In the genomic region with DNA sequence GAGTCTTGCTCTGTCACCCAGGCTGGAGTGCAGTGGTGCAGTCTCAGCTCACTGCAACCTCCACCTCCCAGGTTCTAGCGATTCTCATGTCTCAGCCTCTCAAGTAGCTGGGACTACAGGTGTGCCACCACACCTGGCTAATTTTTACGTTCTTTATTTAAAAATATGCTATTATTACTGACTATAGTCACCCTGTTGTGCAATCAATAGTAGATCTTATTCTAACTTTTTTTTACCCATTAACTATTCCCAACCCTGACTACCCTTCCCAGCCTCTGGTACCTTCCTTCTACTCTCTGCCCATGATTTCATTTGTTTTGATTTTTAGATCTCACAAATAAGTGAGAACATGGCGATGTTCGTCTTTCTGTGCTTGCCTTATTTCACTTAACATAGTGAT, we compare ENCODE assay signal across 22 cellular contexts. TPM values are rescaled to one million over a fixed set of nuclear protein-coding genes. Genes with fewer than 3 reads are reported as not detected.
DNase-seq lines count a peak whose midpoint lies in the region; ATAC-seq and TF ChIP-seq lines count a peak whose summit lies in the region.
"Had no signal": no experiment of that assay in that cellular context is flagged by ENCODE, and none has a peak within 500 bp of the region (broad histone marks: within the 10 kb centered on the region; RNA-seq: fewer than 3 reads in every experiment).

No MANE protein-coding gene starts in this region.

- H3K4me3 ChIP-seq in ovary: no peak overlapping the region
- H3K4me3 ChIP-seq: gastroesophageal sphincter had no signal

- no peak for DNase-seq in T-helper 2 cell treated with Interferon-gamma antibody and Interleukin-4, amounts not matched to agents 5 μg/mL and 100 μg/mL, for 36 hours (ENCODE audit: low spot score)
- DNase-seq in T-helper 2 cell: no peak
- DNase-seq in stimulated activated naive CD8-positive, alpha-beta T cell treated with anti-CD3 and anti-CD28 coated beads, Interleukin-15, amount 100 ng/mL, for 72 hours: no peak
- no peak for DNase-seq in naive thymus-derived CD8-positive, alpha-beta T cell
- DNase-seq in T-helper 9 cell: no peak
- no peak for DNase-seq in ovary
- no peak for DNase-seq in HEK293T (ENCODE audit: extremely low spot score)
- DNase-seq: 8988T; activated CD4-positive, CD25-positive, alpha-beta regulatory T cell treated with anti-CD3 and anti-CD28 coated beads, Interleukin-2, amount 50 U/mL, for 72 hours; activated naive CD4-positive, alpha-beta T cell treated with anti-CD3 and anti-CD28 coated beads, Interleukin-2, amount 50 U/mL, for 16 hours; endodermal cell; HCEC 1CT; left ventricle myocardium superior; NCI-H187 treated with DMSO at 0.1 percent for 48 hours; SK-N-SH; small intestine; stimulated activated naive CD4-positive, alpha-beta T cell had no signal

- no peak overlapping the region for H3K27ac Mint-ChIP-seq in T-helper 2 cell treated with Interferon-gamma antibody and Interleukin-4, amounts not matched to agents 5 μg/mL and 100 μg/mL, for 36 hours
- peak overlapping the region; percentile 2 for H3K27ac Mint-ChIP-seq in stimulated activated naive CD8-positive, alpha-beta T cell treated with anti-CD3 and anti-CD28 coated beads, Interleukin-15, Interleukin-2, amounts not matched to agents 100 ng/mL and 50 ng/mL, for 24 hours
- H3K27ac Mint-ChIP-seq in stimulated activated naive CD8-positive, alpha-beta T cell treated with anti-CD3 and anti-CD28 coated beads, Interleukin-15, amount 100 ng/mL, for 72 hours: peak overlapping the region in 1 of 2 donors; percentile 2
- peak overlapping the region in 2 of 10 donors; percentile 19 to 57 for H3K27ac Mint-ChIP-seq in naive thymus-derived CD8-positive, alpha-beta T cell
- H3K27ac Mint-ChIP-seq: endodermal cell had no signal

- ATAC-seq in stimulated activated naive CD8-positive, alpha-beta T cell treated with anti-CD3 and anti-CD28 coated beads, Interleukin-15, amount 100 ng/mL, for 72 hours: no peak
- ATAC-seq in naive thymus-derived CD8-positive, alpha-beta T cell: no peak
- ATAC-seq: gastroesophageal sphincter, left ventricle myocardium superior had no signal

- peaks cover 2% of the 10 kb centered on the region for H3K4me1 ChIP-seq in ovary (ENCODE audit: insufficient read depth)

- WGBS in ovary, 3 donors: 93% methylated on average over 4 of the region's 4 CpGs

- no peak for TF ChIP-seq POLR2A in ovary (IDR thresholded peaks at IDR 0.05)

- H3K27me3 Mint-ChIP-seq in T-helper 2 cell treated with Interferon-gamma antibody and Interleukin-4, amounts not matched to agents 5 μg/mL and 100 μg/mL, for 36 hours (ENCODE audit: low read depth): no peaks in the 10 kb centered on the region
- no peaks in the 10 kb centered on the region for H3K27me3 Mint-ChIP-seq in stimulated activated naive CD8-positive, alpha-beta T cell treated with anti-CD3 and anti-CD28 coated beads, Interleukin-15, Interleukin-2, amounts not matched to agents 100 ng/mL and 50 ng/mL, for 24 hours
- no peaks in the 10 kb centered on the region for H3K27me3 Mint-ChIP-seq in stimulated activated naive CD8-positive, alpha-beta T cell treated with anti-CD3 and anti-CD28 coated beads, Interleukin-15, amount 100 ng/mL, for 72 hours
- H3K27me3 Mint-ChIP-seq in naive thymus-derived CD8-positive, alpha-beta T cell: no peaks in the 10 kb centered on the region

- H3K36me3 Mint-ChIP-seq in T-helper 2 cell treated with Interferon-gamma antibody and Interleukin-4, amounts not matched to agents 5 μg/mL and 100 μg/mL, for 36 hours (ENCODE audit: low read depth): peaks cover 59% of the 10 kb centered on the region
- peaks cover 64% of the 10 kb centered on the region for H3K36me3 Mint-ChIP-seq in stimulated activated naive CD8-positive, alpha-beta T cell treated with anti-CD3 and anti-CD28 coated beads, Interleukin-15, Interleukin-2, amounts not matched to agents 100 ng/mL and 50 ng/mL, for 24 hours (ENCODE audit: low read depth)
- H3K36me3 Mint-ChIP-seq in naive thymus-derived CD8-positive, alpha-beta T cell: peaks cover 15 to 57% (median 37%) of the 10 kb centered on the region in 3 donors

- no peaks in the 10 kb centered on the region for H3K27me3 ChIP-seq in ovary
- H3K27me3 ChIP-seq: gastroesophageal sphincter, neutrophil had no signal

- H3K4me1 Mint-ChIP-seq in T-helper 2 cell treated with Interferon-gamma antibody and Interleukin-4, amounts not matched to agents 5 μg/mL and 100 μg/mL, for 36 hours (ENCODE audit: low read depth): peaks cover 19% of the 10 kb centered on the region
- peaks cover 36% of the 10 kb centered on the region for H3K4me1 Mint-ChIP-seq in stimulated activated naive CD8-positive, alpha-beta T cell treated with anti-CD3 and anti-CD28 coated beads, Interleukin-15, Interleukin-2, amounts not matched to agents 100 ng/mL and 50 ng/mL, for 24 hours (ENCODE audit: low read depth)
- peaks cover 53% of the 10 kb centered on the region for H3K4me1 Mint-ChIP-seq in stimulated activated naive CD8-positive, alpha-beta T cell treated with anti-CD3 and anti-CD28 coated beads, Interleukin-15, amount 100 ng/mL, for 72 hours
- peaks cover 24 to 36% (median 33%) of the 10 kb centered on the region in 4 donors for H3K4me1 Mint-ChIP-seq in naive thymus-derived CD8-positive, alpha-beta T cell

- no peaks in the 10 kb centered on the region for H3K9me3 ChIP-seq in ovary
- H3K9me3 ChIP-seq: gastroesophageal sphincter, neutrophil, SK-N-SH had no signal

- intact Hi-C loops in ovary (cut with DNase I): loop anchor here in 1 of 4 donors (10.0 kb wide), 1 partner anchor 174 kb away; a partner anchor contains a TSS

- TF ChIP-seq CTCF in ovary (IDR thresholded peaks at IDR 0.05): no peak

- CTCF ChIA-PET in HEK293T (lab: Yijun Ruan, JAX): no interaction called here

- POLR2A ChIA-PET in naive thymus-derived CD8-positive, alpha-beta T cell (lab: Charles Lee): no interaction called here
- POLR2A ChIA-PET in HEK293T (lab: Yijun Ruan, JAX): interaction anchor here (0.7 kb wide), 1 partner anchor 19 kb away, joined by 4 read pairs; no protein-coding TSS in a partner anchor

- no peaks in the 10 kb centered on the region for H3K36me3 ChIP-seq in ovary

- H3K27ac ChIP-seq in ovary: no peak overlapping the region
- H3K27ac ChIP-seq: gastroesophageal sphincter, KMS-11, RWPE1 had no signal

- TF ChIP-seq EP300 in ovary (IDR thresholded peaks at IDR 0.05): no peak

- peak overlapping the region; percentile 23 for H3K4me3 Mint-ChIP-seq in T-helper 2 cell treated with Interferon-gamma antibody and Interleukin-4, amounts not matched to agents 5 μg/mL and 100 μg/mL, for 36 hours
- no peak overlapping the region for H3K4me3 Mint-ChIP-seq in stimulated activated naive CD8-positive, alpha-beta T cell treated with anti-CD3 and anti-CD28 coated beads, Interleukin-15, Interleukin-2, amounts not matched to agents 100 ng/mL and 50 ng/mL, for 24 hours
- no peak overlapping the region for H3K4me3 Mint-ChIP-seq in stimulated activated naive CD8-positive, alpha-beta T cell treated with anti-CD3 and anti-CD28 coated beads, Interleukin-15, amount 100 ng/mL, for 72 hours
- peak overlapping the region in 7 of 10 donors; percentile 43 to 86 (median 57) for H3K4me3 Mint-ChIP-seq in naive thymus-derived CD8-positive, alpha-beta T cell
- H3K4me3 Mint-ChIP-seq: endodermal cell had no signal

- H3K9me3 Mint-ChIP-seq in T-helper 2 cell treated with Interferon-gamma antibody and Interleukin-4, amounts not matched to agents 5 μg/mL and 100 μg/mL, for 36 hours: no peaks in the 10 kb centered on the region
- H3K9me3 Mint-ChIP-seq in stimulated activated naive CD8-positive, alpha-beta T cell treated with anti-CD3 and anti-CD28 coated beads, Interleukin-15, Interleukin-2, amounts not matched to agents 100 ng/mL and 50 ng/mL, for 24 hours: no peaks in the 10 kb centered on the region
- no peaks in the 10 kb centered on the region for H3K9me3 Mint-ChIP-seq in stimulated activated naive CD8-positive, alpha-beta T cell treated with anti-CD3 and anti-CD28 coated beads, Interleukin-15, amount 100 ng/mL, for 72 hours
- peaks cover 0 to 1% (median 0%) of the 10 kb centered on the region in 9 donors for H3K9me3 Mint-ChIP-seq in naive thymus-derived CD8-positive, alpha-beta T cell
- H3K9me3 Mint-ChIP-seq: endodermal cell had no signal

TF ChIP-seq in HEK293T, 16 proteins besides CTCF, POLR2A, EP300 and RAD21:
- TF ChIP-seq, protein P1, sequence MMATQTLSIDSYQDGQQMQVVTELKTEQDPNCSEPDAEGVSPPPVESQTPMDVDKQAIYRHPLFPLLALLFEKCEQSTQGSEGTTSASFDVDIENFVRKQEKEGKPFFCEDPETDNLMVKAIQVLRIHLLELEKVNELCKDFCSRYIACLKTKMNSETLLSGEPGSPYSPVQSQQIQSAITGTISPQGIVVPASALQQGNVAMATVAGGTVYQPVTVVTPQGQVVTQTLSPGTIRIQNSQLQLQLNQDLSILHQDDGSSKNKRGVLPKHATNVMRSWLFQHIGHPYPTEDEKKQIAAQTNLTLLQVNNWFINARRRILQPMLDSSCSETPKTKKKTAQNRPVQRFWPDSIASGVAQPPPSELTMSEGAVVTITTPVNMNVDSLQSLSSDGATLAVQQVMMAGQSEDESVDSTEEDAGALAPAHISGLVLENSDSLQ (IDR thresholded peaks at IDR 0.05): no peak
- no peak for TF ChIP-seq ZNF384 (IDR thresholded peaks at IDR 0.05)
- TF ChIP-seq FOXA1 (IDR thresholded peaks at IDR 0.05): no peak
- no peak for TF ChIP-seq LEF1 (IDR thresholded peaks at IDR 0.05; ENCODE audit: borderline replicate concordance)
- no peak for TF ChIP-seq FOXK2 (IDR thresholded peaks at IDR 0.05)
- no peak for TF ChIP-seq L3MBTL2 (conservative IDR thresholded peaks at IDR 0.05)
- TF ChIP-seq BHLHE40 (IDR thresholded peaks at IDR 0.05; ENCODE audit: borderline replicate concordance): no peak
- TF ChIP-seq SUZ12 (IDR thresholded peaks at IDR 0.05): no peak
- no peak for TF ChIP-seq FOXM1 (IDR thresholded peaks at IDR 0.05; ENCODE audit: borderline replicate concordance)
- no peak for TF ChIP-seq NFRKB (IDR thresholded peaks at IDR 0.05)
- no peak for TF ChIP-seq ELF4 (IDR thresholded peaks at IDR 0.05)
- TF ChIP-seq CTBP1 (IDR thresholded peaks at IDR 0.05; ENCODE audit: borderline replicate concordance): no peak
- TF ChIP-seq ARNT (IDR thresholded peaks at IDR 0.05): no peak
- no peak for TF ChIP-seq TARDBP (IDR thresholded peaks at IDR 0.05)
- no peak for TF ChIP-seq SP1 (IDR thresholded peaks at IDR 0.05)
- no peak for TF ChIP-seq HDGF (IDR thresholded peaks at IDR 0.05; ENCODE audit: borderline replicate concordance)

RNA-seq across cellular contexts. Expression of a gene that starts 2.5 kb away (rescaled TPM):
- 100 to 1,000 TPM; 159 to 166 TPM for total RNA-seq in naive thymus-derived CD8-positive, alpha-beta T cell
- polyA plus RNA-seq in naive thymus-derived CD8-positive, alpha-beta T cell: 10 to 100 TPM; 56.3 to 67.4 (median 57.1) TPM
- 10 to 100 TPM; 52.7 to 99.3 (median 83.8) TPM for total RNA-seq in ovary
- polyA plus RNA-seq in ovary: 100 to 1,000 TPM in 1 of 2 donors, 10 to 100 TPM in 1; 96.9 to 199 TPM

RNA-seq across cellular contexts. Expression of a gene that starts 46.3 kb away (rescaled TPM):
- total RNA-seq in naive thymus-derived CD8-positive, alpha-beta T cell: 1 to 10 TPM; 2.6 to 3.5 TPM
- polyA plus RNA-seq in naive thymus-derived CD8-positive, alpha-beta T cell: under 1 TPM; 0.13 to 0.46 (median 0.26) TPM
- total RNA-seq in ovary: 10 to 100 TPM in 1 of 7 donors, 1 to 10 TPM in 5, under 1 TPM in 1; 0.91 to 25.0 (median 5.1) TPM
- polyA plus RNA-seq in ovary: 10 to 100 TPM in 1 of 2 donors, 1 to 10 TPM in 1; 3.2 to 23.2 TPM

Comparison
In these comparisons a context has a peak if more than half of its experiments do, and no peak if none do; other contexts are left out.
1. H3K4me3 Mint-ChIP-seq: peak in T-helper 2 cell treated with Interferon-gamma antibody and Interleukin-4, amounts not matched to agents 5 μg/mL and 100 μg/mL, for 36 hours (single experiment) and naive thymus-derived CD8-positive, alpha-beta T cell (7 of 10); none in stimulated activated naive CD8-positive, alpha-beta T cell treated with anti-CD3 and anti-CD28 coated beads, Interleukin-15, Interleukin-2, amounts not matched to agents 100 ng/mL and 50 ng/mL, for 24 hours (single experiment) and stimulated activated naive CD8-positive, alpha-beta T cell treated with anti-CD3 and anti-CD28 coated beads, Interleukin-15, amount 100 ng/mL, for 72 hours (0 of 2).